Comparison of ENCODE assay signal across 6 cellular contexts in genomic region chr21:29074007-29074376, GRCh38. TPM values are rescaled to one million over a fixed set of nuclear protein-coding genes. Genes with fewer than 3 reads are reported as not detected.
DNase-seq lines count a peak whose midpoint lies in the region; ATAC-seq, FAIRE-seq and TF ChIP-seq lines count a peak whose summit lies in the region.

No MANE protein-coding gene starts in this region.

- H3K27me3 ChIP-seq in bronchial epithelial cell (ENCODE audit: control insufficient read depth, insufficient read depth, low read length): no peaks in the 10 kb centered on the region

- DNase-seq in bronchial epithelial cell (ENCODE audit: low read depth): no peak
- no peak for DNase-seq in omental fat pad (ENCODE audit: low spot score)
- DNase-seq in NCI-H526 (lab: John Stamatoyannopoulos, UW): no peak
- no peak for DNase-seq in RKO (ENCODE audit: low spot score)

- H3K36me3 ChIP-seq in bronchial epithelial cell (ENCODE audit: control insufficient read depth, insufficient read depth, low read length): peaks cover 1% of the 10 kb centered on the region

- TF ChIP-seq CTCF in bronchial epithelial cell (IDR thresholded peaks at IDR 0.05; ENCODE audit: insufficient read depth, low read length, severe bottlenecking) (no peak), omental fat pad (IDR thresholded peaks at IDR 0.05) (no peak)

- H3K4me3 ChIP-seq in GM08714 (ENCODE audit: low read length): peak overlapping the region; percentile 73
- H3K4me3 ChIP-seq in bronchial epithelial cell (ENCODE audit: low read depth, low read length): peak overlapping the region; percentile 74

- no peak for FAIRE-seq in bronchial epithelial cell (lab: Jason Lieb, UNC)

- ATAC-seq in HG03025 (IDR thresholded peaks at IDR 0.05; ENCODE audit: low FRiP score, unreplicated experiment) (peak; percentile 7), omental fat pad (ENCODE audit: low FRiP score) (peak; percentile 9)

RNA-seq across cellular contexts. Expression of gene CCT8, which starts 0.5 kb away (rescaled TPM):
- total RNA-seq in bronchial epithelial cell: 117 and 222 TPM in 2 replicates
- 100 to 1,000 TPM in 3 of 4 donors, 10 to 100 TPM in 1; 68.9 to 132 (median 113) TPM for total RNA-seq in omental fat pad

RNA-seq across cellular contexts. Expression of gene USP16, which starts 49.5 kb away (rescaled TPM):
- total RNA-seq in bronchial epithelial cell (32.1 and 36.4 TPM in 2 replicates), omental fat pad (10 to 100 TPM; 36.2 to 46.2 (median 39.5) TPM)

RNA-seq across cellular contexts. Expression of gene RWDD2B, which starts 54.8 kb away (rescaled TPM):
- total RNA-seq in bronchial epithelial cell (5.0 and 7.6 TPM in 2 replicates), omental fat pad (10 to 100 TPM in 3 of 4 donors, 1 to 10 TPM in 1; 5.2 to 15.5 (median 14.0) TPM)

RNA-seq across cellular contexts. Expression of gene MAP3K7CL, which starts 56.5 kb away (rescaled TPM):
- total RNA-seq in bronchial epithelial cell (5.8 and 8.1 TPM in 2 replicates), omental fat pad (1 to 10 TPM; 5.1 to 7.1 (median 5.9) TPM)
